ENCODE assay signal across 21 cellular contexts in the genomic region with DNA sequence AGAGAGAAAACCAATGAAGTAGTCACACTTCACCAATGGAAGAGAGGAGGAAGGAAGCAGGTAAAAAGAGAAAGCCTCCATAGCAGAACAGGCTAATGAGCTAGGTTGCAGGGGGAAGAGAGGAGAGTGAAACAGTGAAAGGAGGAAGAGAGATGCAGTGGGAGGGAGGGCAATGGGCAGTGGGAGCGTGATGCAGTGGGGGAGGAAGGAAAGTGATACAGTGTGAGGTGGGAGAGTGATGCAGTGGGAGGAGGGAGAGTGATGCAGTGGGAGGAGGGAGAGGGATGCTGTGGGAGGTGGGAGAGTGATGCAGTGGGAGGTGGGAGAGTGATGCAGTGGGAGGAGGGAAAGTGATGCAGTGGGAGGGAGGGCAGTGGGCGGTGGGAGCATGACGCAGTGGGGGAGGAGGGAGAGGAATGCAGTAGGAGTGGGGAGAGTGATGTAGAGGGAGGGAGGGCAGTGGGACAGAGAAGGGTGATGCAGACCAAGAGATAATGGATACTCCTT. TPM values are rescaled to one million over a fixed set of nuclear protein-coding genes. Genes with fewer than 3 reads are reported as not detected.
DNase-seq lines count a peak whose midpoint lies in the region; ATAC-seq, FAIRE-seq and TF ChIP-seq lines count a peak whose summit lies in the region.
"Had no signal": no experiment of that assay in that cellular context is flagged by ENCODE, and none has a peak within 500 bp of the region (broad histone marks: within the 10 kb centered on the region; RNA-seq: fewer than 3 reads in every experiment).

No MANE protein-coding gene starts in this region.

- H3K23ac ChIP-seq in neuronal stem cell (ENCODE audit: low read depth, low read length, poor library complexity) = no peak overlapping the region

- no peak for ATAC-seq in K562
- ATAC-seq in stimulated activated memory B cell treated with anti-CD40 and anti-IgM and Interleukin-4, amounts not matched to agents 10 μg/mL and 1 μg/mL and 100 μg/mL, for 72 hours = peak; percentile 20
- ATAC-seq: A549, HepG2 had no signal

- no TSS peak for BruUV-seq in K562 (replicated peaks; lab: Mats Ljungman, UMichigan)

- WGBS in K562 (ENCODE audit: insufficient coverage, low coverage, missing lambda C conversion rate) = 0% methylated on average over 1 of the region's 3 CpGs
- no CpG with 5 or more reads among the region's 3 CpGs for WGBS in neuronal stem cell (ENCODE audit: extremely low coverage in 2 of 2, insufficient read length in 2 of 2, insufficient replicate concordance in 1 of 2), 2 donors

- H3K79me2 ChIP-seq in K562 (ENCODE audit: control insufficient read depth, insufficient read depth, low read length) = no peaks in the 10 kb centered on the region

- no peaks in the 10 kb centered on the region for H3K9me3 Mint-ChIP-seq in stimulated activated memory B cell treated with anti-CD40 and anti-IgM and Interleukin-4, amounts not matched to agents 10 μg/mL and 1 μg/mL and 100 μg/mL, for 72 hours
- H3K9me3 Mint-ChIP-seq: CD4-positive, alpha-beta T cell had no signal

- H3K4me3 ChIP-seq in HEK293 (ENCODE audit: low read depth, low read length) (no peak overlapping the region), K562 (no peak overlapping the region), neuronal stem cell (ENCODE audit: low read length in 2 of 2) (peak overlapping the region in 1 of 2 donors; percentile 48), SJCRH30 (no peak overlapping the region), kidney (ENCODE audit: low read length in 2 of 2) (no peak overlapping the region)
- H3K4me3 ChIP-seq: A549, GM23248, HAP-1 had no signal

- H3K18ac ChIP-seq in neuronal stem cell (ENCODE audit: low read length) = no peak overlapping the region

- H2AK5ac ChIP-seq in neuronal stem cell (ENCODE audit: low read depth, low read length) = no peak overlapping the region

- H3K9me1 ChIP-seq in K562 (ENCODE audit: control insufficient read depth, insufficient read depth, low read length) = no peaks in the 10 kb centered on the region

- POLR2A ChIA-PET in HEK293 (lab: Yijun Ruan, JAX) = no interaction called here
- POLR2A ChIA-PET in K562 (lab: Yijun Ruan, JAX) = no interaction called here

- H2BK5ac ChIP-seq in neuronal stem cell (ENCODE audit: low read length) = no peak overlapping the region

- no peak overlapping the region for H3K27ac Mint-ChIP-seq in stimulated activated memory B cell treated with anti-CD40 and anti-IgM and Interleukin-4, amounts not matched to agents 10 μg/mL and 1 μg/mL and 100 μg/mL, for 72 hours
- H3K27ac Mint-ChIP-seq: CD4-positive, alpha-beta T cell had no signal

- TF ChIP-seq CTCF in HEK293 (tag by site-specific recombination; IDR thresholded peaks at IDR 0.05) = no peak
- no peak for TF ChIP-seq CTCF in K562 (IDR thresholded peaks at IDR 0.05 in 2 of 3, conservative IDR thresholded peaks at IDR 0.05 in 1 of 3; ENCODE audit: insufficient read depth in 2 of 3, low read depth in 1 of 3, low read length in 3 of 3)
- no peak for TF ChIP-seq CTCF in kidney (IDR thresholded peaks at IDR 0.05; ENCODE audit: borderline replicate concordance, extremely low read depth, insufficient read depth)

- H3K27ac ChIP-seq in HEK293 (ENCODE audit: extremely low read depth, low read depth, low read length) = no peak overlapping the region
- no peak overlapping the region for H3K27ac ChIP-seq in K562 (ENCODE audit: extremely low read depth, low read depth, low read length)
- no peak overlapping the region for H3K27ac ChIP-seq in neuronal stem cell (replicated peaks; ENCODE audit: low read length)
- no peak overlapping the region for H3K27ac ChIP-seq in SJCRH30
- H3K27ac ChIP-seq in kidney (ENCODE audit: low read depth in 2 of 2, low read length in 2 of 2) = no peak overlapping the region
- H3K27ac ChIP-seq: 22Rv1, A549, C4-2B, GM23248, KMS-11 had no signal

- H2AFZ ChIP-seq in K562 (ENCODE audit: low read depth, low read length) = no peak overlapping the region
- no peak overlapping the region for H2AFZ ChIP-seq in neuronal stem cell (ENCODE audit: low read length)
- H2AFZ ChIP-seq: GM23248 had no signal

- no peak overlapping the region for H2BK120ac ChIP-seq in neuronal stem cell (ENCODE audit: low read depth, low read length)

- TF ChIP-seq EP300 in K562 (IDR thresholded peaks at IDR 0.05; ENCODE audit: low read length) = no peak

- no peak for FAIRE-seq in K562 (lab: Jason Lieb, UNC)
- FAIRE-seq in kidney (lab: Jason Lieb, UNC) = no peak
- FAIRE-seq: A549, D721Med, G401.6, GM12892, GM18507, HepG2 had no signal

- no peak for TF ChIP-seq RAD21 in K562 (CRISPR knock-in tag; conservative IDR thresholded peaks at IDR 0.05 in 1 of 2, IDR thresholded peaks at IDR 0.05 in 1 of 2)

- H3K36me3 ChIP-seq in HEK293 (ENCODE audit: control insufficient read depth in 2 of 2, insufficient read depth in 1 of 2, low read length in 2 of 2) = no peaks in the 10 kb centered on the region
- H3K36me3 ChIP-seq in K562 (ENCODE audit: control insufficient read depth, insufficient read depth, low read length) = no peaks in the 10 kb centered on the region
- no peaks in the 10 kb centered on the region for H3K36me3 ChIP-seq in neuronal stem cell (replicated peaks in 1 of 2; ENCODE audit: control insufficient read depth in 2 of 2, insufficient read depth in 2 of 2, low read length in 2 of 2)
- peaks cover 66% of the 10 kb centered on the region for H3K36me3 ChIP-seq in SJCRH30
- no peaks in the 10 kb centered on the region for H3K36me3 ChIP-seq in kidney (ENCODE audit: control insufficient read depth in 1 of 2, insufficient read depth in 2 of 2, low read length in 2 of 2)
- H3K36me3 ChIP-seq: HAP-1 had no signal

- H3K4me1 ChIP-seq in HEK293 (ENCODE audit: control insufficient read depth, insufficient read depth, low read length) (no peaks in the 10 kb centered on the region), K562 (replicated peaks in 1 of 2; ENCODE audit: control insufficient read depth in 2 of 2, insufficient read depth in 2 of 2, low read length in 2 of 2) (no peaks in the 10 kb centered on the region), neuronal stem cell (ENCODE audit: control insufficient read depth in 2 of 2, insufficient read depth in 1 of 2, low read depth in 1 of 2, low read length in 2 of 2) (peaks cover 2 to 4% of the 10 kb centered on the region in 2 donors), SJCRH30 (no peaks in the 10 kb centered on the region), kidney (ENCODE audit: control insufficient read depth in 1 of 2, insufficient read depth in 1 of 2, low read depth in 1 of 2, low read length in 2 of 2) (no peaks in the 10 kb centered on the region)
- H3K4me1 ChIP-seq: A549, HAP-1 had no signal

- peaks cover 21% of the 10 kb centered on the region for H3K27me3 Mint-ChIP-seq in stimulated activated memory B cell treated with anti-CD40 and anti-IgM and Interleukin-4, amounts not matched to agents 10 μg/mL and 1 μg/mL and 100 μg/mL, for 72 hours

- no peak overlapping the region for H3K9ac ChIP-seq in K562 (ENCODE audit: insufficient read depth in 1 of 2, low read depth in 2 of 2, low read length in 2 of 2)
- H3K9ac ChIP-seq in neuronal stem cell (ENCODE audit: low read depth, low read length, poor library complexity) = no peak overlapping the region
- no peak overlapping the region for H3K9ac ChIP-seq in kidney (ENCODE audit: low read length in 2 of 2)
- H3K9ac ChIP-seq: GM23248, KMS-11 had no signal

- no peak for TF ChIP-seq POLR2A in K562 (conservative IDR thresholded peaks at IDR 0.05)

- H2BK12ac ChIP-seq in neuronal stem cell (ENCODE audit: low read length) = no peak overlapping the region

- H3K4me2 ChIP-seq in K562 (ENCODE audit: insufficient read depth, low read length) = no peak overlapping the region
- no peak overlapping the region for H3K4me2 ChIP-seq in neuronal stem cell (ENCODE audit: insufficient read depth, low read length, poor library complexity, severe bottlenecking)
- H3K4me2 ChIP-seq: A549, KMS-11 had no signal

- H3K27me3 ChIP-seq in K562 (ENCODE audit: control insufficient read depth in 2 of 2, insufficient read depth in 2 of 2, low read length in 2 of 2) (no peaks in the 10 kb centered on the region), neuronal stem cell (ENCODE audit: control insufficient read depth in 3 of 3, insufficient read depth in 3 of 3, low read depth in 1 of 3, low read length in 3 of 3) (no peaks in the 10 kb centered on the region), SJCRH30 (no peaks in the 10 kb centered on the region)

- H3K14ac ChIP-seq in neuronal stem cell (ENCODE audit: low read length) = no peak overlapping the region

- H3K4me3 Mint-ChIP-seq in stimulated activated memory B cell treated with anti-CD40 and anti-IgM and Interleukin-4, amounts not matched to agents 10 μg/mL and 1 μg/mL and 100 μg/mL, for 72 hours = no peak overlapping the region
- H3K4me3 Mint-ChIP-seq: CD4-positive, alpha-beta T cell had no signal

- H3K36me3 Mint-ChIP-seq in stimulated activated memory B cell treated with anti-CD40 and anti-IgM and Interleukin-4, amounts not matched to agents 10 μg/mL and 1 μg/mL and 100 μg/mL, for 72 hours = no peaks in the 10 kb centered on the region

- DNase-seq in K562 (ENCODE audit: extremely low read depth in 1 of 4, low spot score in 3 of 4) (no peak), neuronal stem cell (ENCODE audit: low spot score) (no peak), T-helper 9 cell (no peak), SJCRH30 (no peak), kidney (no peak)
- DNase-seq: AML-193; Caco-2; CD4-positive, alpha-beta T cell; GM23248 had no signal

- no peaks in the 10 kb centered on the region for H3K9me3 ChIP-seq in HEK293 (ENCODE audit: control insufficient read depth, insufficient read depth, low read depth, low read length)
- no peaks in the 10 kb centered on the region for H3K9me3 ChIP-seq in K562 (replicated peaks; ENCODE audit: control insufficient read depth, insufficient read depth, low read depth, low read length)
- H3K9me3 ChIP-seq in neuronal stem cell (replicated peaks in 1 of 2; ENCODE audit: control insufficient read depth in 2 of 2, insufficient read depth in 1 of 2, low read depth in 1 of 2, low read length in 2 of 2) = peaks cover 0 to 1% of the 10 kb centered on the region in 2 donors
- 0 out of 2 replicates have a peak, but pooled peaks cover 2% of the 10 kb centered on the region for H3K9me3 ChIP-seq in SJCRH30 (replicated peaks)
- no peaks in the 10 kb centered on the region for H3K9me3 ChIP-seq in kidney (ENCODE audit: control insufficient read depth in 1 of 2, low read length in 2 of 2)
- H3K9me3 ChIP-seq: A549, Caco-2, HAP-1 had no signal

- H3K4me1 Mint-ChIP-seq in stimulated activated memory B cell treated with anti-CD40 and anti-IgM and Interleukin-4, amounts not matched to agents 10 μg/mL and 1 μg/mL and 100 μg/mL, for 72 hours = no peaks in the 10 kb centered on the region

- H4K8ac ChIP-seq in neuronal stem cell (ENCODE audit: low read depth, low read length) = peak overlapping the region; percentile 98

- no peak overlapping the region for H4K91ac ChIP-seq in neuronal stem cell (ENCODE audit: low read depth, low read length, poor library complexity)

- intact Hi-C loops in K562 (cut with micrococcal nuclease) = no loop called here
- intact Hi-C loops in kidney (cut with DNase I) = no loop called here

- no peak overlapping the region for H2BK15ac ChIP-seq in neuronal stem cell (ENCODE audit: low read length)

- in situ Hi-C loops in K562 (cut with MboI) = no loop called here

- H3K4ac ChIP-seq in neuronal stem cell (ENCODE audit: low read length) = no peak overlapping the region

- no peaks in the 10 kb centered on the region for H3K79me1 ChIP-seq in neuronal stem cell (ENCODE audit: low read depth, low read length)

- H4K20me1 ChIP-seq in K562 (replicated peaks; ENCODE audit: control insufficient read depth, insufficient read depth, low read length) = no peaks in the 10 kb centered on the region

- CTCF ChIA-PET in HEK293 (lab: Yijun Ruan, JAX) = interaction anchor here (0.7 to 1.1 kb wide), 3 partner anchors 33 to 1566 kb away, joined by 3 read pairs; no protein-coding TSS in a partner anchor
- CTCF ChIA-PET in K562 (lab: Yijun Ruan, JAX; ENCODE audit: low intra/inter-chr PET ratio) = no interaction called here

RNA-seq across cellular contexts. Expression of a gene that starts 29.7 kb away (rescaled TPM):
- 0.18 TPM in 1 of 2 replicates, not detected in the other for total RNA-seq in K562 (2011; cell fraction: chromatin; rRNA removed; ENCODE audit: low replicate concordance)
- total RNA-seq in K562 (2011; cell fraction: nucleolus; rRNA removed) = not detected in 2 replicates
- not detected in 2 replicates for total RNA-seq in K562 (2011; cell fraction: nucleoplasm; rRNA removed)
- not detected in 2 replicates for total RNA-seq in K562 (2014; rRNA removed)
- total RNA-seq in K562 (2014; rRNA removed; fragmentation: Illumina TruSeq; extraction: Trizol) = not detected in 2 replicates
- total RNA-seq in K562 (2015; rRNA removed; fragmentation: Illumina TruSeq; extraction: Trizol) = not detected in 2 replicates
- total RNA-seq in K562 (2021) = 0.11 and 0.20 TPM in 2 replicates
- 0.01 TPM in 1 of 2 replicates, not detected in the other for polyA plus RNA-seq in K562 (2011; rRNA removed)
- 0.01 TPM in 1 of 2 replicates, not detected in the other for polyA plus RNA-seq in K562 (2011; cell fraction: cytosol; rRNA removed)
- 0.04 and 0.08 TPM in 2 replicates for polyA plus RNA-seq in K562 (2011; cell fraction: nucleus; rRNA removed)
- 0.01 TPM in 1 of 2 replicates, not detected in the other for polyA plus RNA-seq in K562 (2012)
- polyA plus RNA-seq in K562 (2014; fragmentation: Illumina TruSeq; extraction: Trizol) = not detected in 2 replicates
- polyA plus RNA-seq in K562 (2014; fragmentation: Nextera tagmentation; extraction: Ambion mirVana) = not detected
- 0.01 TPM in 1 of 2 replicates, not detected in the other for polyA plus RNA-seq in K562 (2014; rRNA removed)
- polyA minus RNA-seq in K562 (2011; rRNA and poly(A)+ RNA removed) = 0.27 TPM in 1 of 2 replicates, not detected in the other
- polyA minus RNA-seq in K562 (2011; cell fraction: cytosol; rRNA and poly(A)+ RNA removed) = 1.5 and 1.8 TPM in 2 replicates
- 0.22 and 0.27 TPM in 2 replicates for polyA minus RNA-seq in K562 (2011; cell fraction: nucleus; rRNA and poly(A)+ RNA removed)
- 1.2 TPM for polyA plus RNA-seq in neuronal stem cell (2013, experiment 1 of 2)
- 0.98 TPM for polyA plus RNA-seq in neuronal stem cell (2013, experiment 2 of 2)
- total RNA-seq in SJCRH30 (2014; rRNA removed; shearing (Covaris generic)) = 60.8 and 62.1 TPM in 2 replicates
- 28.3 TPM for total RNA-seq in kidney
- 12.3 TPM for polyA plus RNA-seq in kidney (ENCODE audit: insufficient read depth, low read depth, low replicate concordance)
- total RNA-seq: CD4-positive, alpha-beta T cell had no signal
- polyA plus RNA-seq: HepG2 had no signal

Comparison
In these comparisons a context has a peak if more than half of its experiments do, and no peak if none do; other contexts are left out.
1. RNA of a gene that starts 29.7 kb away (total RNA-seq): 60.8 to 62.1 TPM in SJCRH30 and 28.3 TPM in kidney (single experiment); 0.11 to 0.20 TPM in K562; every median in the first group is over 10 times any median in the second.